8 cellular contexts compared by ENCODE assay signal in genomic region chr10:71302874-71303568, GRCh38. TPM values are rescaled to one million over a fixed set of nuclear protein-coding genes. Genes with fewer than 3 reads are reported as not detected.
DNase-seq lines count a peak whose midpoint lies in the region; ATAC-seq and TF ChIP-seq lines count a peak whose summit lies in the region.

No MANE protein-coding gene starts in this region.

- peaks cover 0 to 3% of the 10 kb centered on the region in 2 donors for H3K36me3 ChIP-seq in psoas muscle (ENCODE audit: insufficient read depth in 1 of 2, low read depth in 1 of 2)

- DNase-seq in activated CD4-positive, CD25-positive, alpha-beta regulatory T cell (lab: John Stamatoyannopoulos, UW) = no peak
- DNase-seq in NCI-H1048 (lab: John Stamatoyannopoulos, UW) (peak; percentile 53), SKM-1 treated with dmso at 0.1 percent for 144 hours (lab: John Stamatoyannopoulos, UW; ENCODE audit: unreplicated experiment) (peak; percentile 72), fibroblast of the aortic adventitia (ENCODE audit: low read depth) (peak; percentile 64), psoas muscle (peak in 1 of 2 donors; percentile 18)

- no peaks in the 10 kb centered on the region for H3K9me3 ChIP-seq in psoas muscle

- H3K27ac ChIP-seq in psoas muscle = no peak overlapping the region

- WGBS in psoas muscle, 3 donors = 52 to 61% (median 56%) methylated on average over 8 of the region's 8 CpGs

- H3K4me3 ChIP-seq in fibroblast of the aortic adventitia (ENCODE audit: low read depth, low read length) (no peak overlapping the region), psoas muscle (no peak overlapping the region)

- no peaks in the 10 kb centered on the region for H3K4me1 ChIP-seq in psoas muscle

- no peaks in the 10 kb centered on the region for H3K27me3 ChIP-seq in psoas muscle (ENCODE audit: insufficient read depth in 3 of 3, low read length in 2 of 3)

- intact Hi-C loops in psoas muscle (cut with DNase I) = no loop called here

- TF ChIP-seq CTCF in fibroblast of the aortic adventitia (IDR thresholded peaks at IDR 0.05; ENCODE audit: insufficient read depth, low read length) = peak; percentile 57
- TF ChIP-seq CTCF in psoas muscle (IDR thresholded peaks at IDR 0.05) = peak; percentile 32

- peak; percentile 42 to 48 for ATAC-seq in activated CD4-positive, CD25-positive, alpha-beta regulatory T cell treated with anti-CD3 and anti-CD28 coated beads, Interleukin-2, amount 50 U/mL, for 24 hours
- ATAC-seq in psoas muscle (peak in 3 of 4 donors; percentile 48 to 72 (median 56)), GM19452 (IDR thresholded peaks at IDR 0.05; ENCODE audit: unreplicated experiment) (no peak), HG03159 (IDR thresholded peaks at IDR 0.05; ENCODE audit: unreplicated experiment) (no peak)

RNA-seq across cellular contexts. Expression of gene SLC29A3, which starts 16.0 kb away (rescaled TPM):
- total RNA-seq in fibroblast of the aortic adventitia (ENCODE audit: low replicate concordance) (1.2 and 2.8 TPM in 2 replicates), psoas muscle (1 to 10 TPM in 3 of 4 donors, under 1 TPM in 1; 0.64 to 2.2 (median 1.3) TPM)
- under 1 TPM; 0.75 to 0.81 (median 0.80) TPM for polyA plus RNA-seq in psoas muscle

Comparison
In these comparisons a context has a peak if more than half of its experiments do, and no peak if none do; other contexts are left out.
1. ATAC-seq: peak in activated CD4-positive, CD25-positive, alpha-beta regulatory T cell treated with anti-CD3 and anti-CD28 coated beads, Interleukin-2, amount 50 U/mL, for 24 hours (2 of 2) and psoas muscle (3 of 4); none in GM19452 (single experiment) and HG03159 (single experiment).
2. DNase-seq: peak in NCI-H1048 (single experiment), SKM-1 treated with dmso at 0.1 percent for 144 hours (single experiment) and fibroblast of the aortic adventitia (single experiment); none in activated CD4-positive, CD25-positive, alpha-beta regulatory T cell (0 of 4).